20 cellular contexts compared by ENCODE assay signal in genomic region chr2:239498576-239498975, GRCh38.
DNase-seq lines count a peak whose midpoint lies in the region; ATAC-seq and TF ChIP-seq lines count a peak whose summit lies in the region.
"Had no signal": no experiment of that assay in that cellular context is flagged by ENCODE, and none has a peak within 500 bp of the region (broad histone marks: within the 10 kb centered on the region; RNA-seq: fewer than 3 reads in every experiment).

No MANE protein-coding gene starts in this region.

- H3K4me1 Mint-ChIP-seq in H9 = peaks cover 4 to 7% of the 10 kb centered on the region in 2 experiments; a peak in 2 of 4 replicates
- no peaks in the 10 kb centered on the region for H3K4me1 Mint-ChIP-seq in endodermal cell
- H3K4me1 Mint-ChIP-seq: B cell; CD4-positive, CD25-positive, alpha-beta regulatory T cell; IgD-negative memory B cell had no signal

- peak overlapping the region in 2 of 3 experiments; percentile 36 to 90; a peak in 3 of 7 replicates for H3K27ac Mint-ChIP-seq in H9
- H3K27ac Mint-ChIP-seq in endodermal cell = no peak overlapping the region
- H3K27ac Mint-ChIP-seq: B cell had no signal

- H4K20me1 ChIP-seq in H9 (ENCODE audit: control insufficient read depth, insufficient read depth, insufficient read length) = no peaks in the 10 kb centered on the region

- H3K27me3 ChIP-seq in H9 (ENCODE audit: insufficient read depth, low read length) (no peaks in the 10 kb centered on the region), endodermal cell (ENCODE audit: control insufficient read depth, insufficient read depth, low read length, poor library complexity, severe bottlenecking) (no peaks in the 10 kb centered on the region), stomach smooth muscle (ENCODE audit: control insufficient read depth in 1 of 2, insufficient read depth in 2 of 2, low read length in 2 of 2) (peaks cover 0 to 3% of the 10 kb centered on the region in 2 donors)

- H3K9me3 Mint-ChIP-seq in H9 (peaks cover 0 to 4% of the 10 kb centered on the region in 2 experiments; a peak in 3 of 5 replicates), endodermal cell (peaks cover 7% of the 10 kb centered on the region)

- H3K9ac ChIP-seq in H9 (ENCODE audit: extremely low read depth, insufficient read length, low read length) (no peak overlapping the region), endodermal cell (ENCODE audit: extremely low read depth, low read length, poor library complexity, severe bottlenecking) (no peak overlapping the region), stomach smooth muscle (ENCODE audit: low read length in 2 of 2) (no peak overlapping the region)

- no peak overlapping the region for H3T11ph ChIP-seq in H9 (ENCODE audit: low read length)

- TF ChIP-seq CTCF in C4-2B (conservative IDR thresholded peaks at IDR 0.05) (no peak), H9 (conservative IDR thresholded peaks at IDR 0.05) (no peak), endodermal cell (conservative IDR thresholded peaks at IDR 0.05) (no peak)

- H3K79me1 ChIP-seq in H9 (ENCODE audit: insufficient read depth, low read depth, low read length, poor library complexity, severe bottlenecking) = no peaks in the 10 kb centered on the region

- H3K79me2 ChIP-seq in H9 (ENCODE audit: insufficient read depth, low read length) = no peaks in the 10 kb centered on the region

- no peak overlapping the region for H2BK20ac ChIP-seq in H9 (ENCODE audit: low read depth, low read length, poor library complexity, severe bottlenecking)

- ATAC-seq in GM21576 (IDR thresholded peaks at IDR 0.05; ENCODE audit: unreplicated experiment) = no peak
- no peak for ATAC-seq in HG03025 (IDR thresholded peaks at IDR 0.05; ENCODE audit: low FRiP score, unreplicated experiment)
- no peak for ATAC-seq in HG02885 (IDR thresholded peaks at IDR 0.05; ENCODE audit: poor library complexity, unreplicated experiment)
- ATAC-seq: A549, Panc1 had no signal

- H3K23ac ChIP-seq in H9 (ENCODE audit: insufficient read length, low read depth, low read length) = no peak overlapping the region

- H3K27me3 Mint-ChIP-seq in H9 (ENCODE audit: low read depth) = peaks cover 17% of the 10 kb centered on the region
- peaks cover 2% of the 10 kb centered on the region for H3K27me3 Mint-ChIP-seq in endodermal cell (ENCODE audit: insufficient read depth)

- H3K4ac ChIP-seq in H9 (ENCODE audit: low read depth, low read length) = no peak overlapping the region

- no peak overlapping the region for H3K56ac ChIP-seq in H9 (ENCODE audit: insufficient read length, low read depth, low read length)

- H3K4me1 ChIP-seq in H9 (ENCODE audit: insufficient read depth, low read length) = no peaks in the 10 kb centered on the region
- no peaks in the 10 kb centered on the region for H3K4me1 ChIP-seq in endodermal cell (ENCODE audit: control insufficient read depth, insufficient read depth, low read length)
- peaks cover 9% of the 10 kb centered on the region for H3K4me1 ChIP-seq in stomach smooth muscle (ENCODE audit: control insufficient read depth, insufficient read depth, low read length)
- H3K4me1 ChIP-seq: A549 had no signal

- no peak overlapping the region for H2BK120ac ChIP-seq in H9 (ENCODE audit: low read depth, low read length, poor library complexity, severe bottlenecking)

- H3K9me3 ChIP-seq in H9 (ENCODE audit: control insufficient read depth, low read depth, low read length) (no peaks in the 10 kb centered on the region), endodermal cell (ENCODE audit: control insufficient read depth, low read length) (no peaks in the 10 kb centered on the region), stomach smooth muscle (ENCODE audit: control insufficient read depth in 2 of 2, low read length in 2 of 2) (no peaks in the 10 kb centered on the region)

- H3K4me3 ChIP-seq in endodermal cell (ENCODE audit: low read length) (no peak overlapping the region), stomach smooth muscle (ENCODE audit: low read length in 2 of 2) (no peak overlapping the region)
- H3K4me3 ChIP-seq: A549 had no signal

- H3K36me3 Mint-ChIP-seq in H9 (ENCODE audit: insufficient read depth in 1 of 3, low read depth in 3 of 3) (no peaks in the 10 kb centered on the region; a peak in 1 of 7 replicates), endodermal cell (ENCODE audit: low read depth) (no peaks in the 10 kb centered on the region)
- H3K36me3 Mint-ChIP-seq: CD4-positive, CD25-positive, alpha-beta regulatory T cell; IgD-negative memory B cell had no signal

- H3K27ac ChIP-seq in C4-2B (peak overlapping the region; percentile 13; the same call in 1 of the 2 replicates), H9 (ENCODE audit: insufficient read length, low read depth, low read length) (no peak overlapping the region), endodermal cell (ENCODE audit: low read depth, low read length) (no peak overlapping the region), stomach smooth muscle (ENCODE audit: low read length) (peak overlapping the region; percentile 37)
- H3K27ac ChIP-seq: A549 had no signal

- H4K5ac ChIP-seq in H9 (ENCODE audit: insufficient read length, low read depth, low read length) = no peak overlapping the region

- no peaks in the 10 kb centered on the region for H3K23me2 ChIP-seq in H9 (ENCODE audit: insufficient read length, low read depth, low read length, poor library complexity, severe bottlenecking)

- no peak overlapping the region for H3K18ac ChIP-seq in H9 (ENCODE audit: insufficient read length, low read depth, low read length)

- H4K91ac ChIP-seq in H9 (ENCODE audit: insufficient read length, low read depth, low read length) = no peak overlapping the region

- H3K36me3 ChIP-seq in endodermal cell (ENCODE audit: control insufficient read depth, insufficient read depth, low read length) = no peaks in the 10 kb centered on the region
- H3K36me3 ChIP-seq in stomach smooth muscle (ENCODE audit: control insufficient read depth in 2 of 2, insufficient read depth in 2 of 2, low read length in 2 of 2) = no peaks in the 10 kb centered on the region

- H3K4me3 Mint-ChIP-seq in H9 (no peak overlapping the region), endodermal cell (no peak overlapping the region)
- H3K4me3 Mint-ChIP-seq: B cell; CD4-positive, CD25-positive, alpha-beta regulatory T cell had no signal

- no CpG with 5 or more reads among the region's 16 CpGs for WGBS in H9 (ENCODE audit: extremely low coverage, insufficient read length, low lambda C conversion rate)
- WGBS in endodermal cell (ENCODE audit: insufficient coverage in 1 of 2, insufficient read length in 1 of 2), 2 experiments = 86% methylated on average over 11 to 16 of the region's 16 CpGs

- DNase-seq in H9 = no peak
- DNase-seq in endodermal cell = peak; percentile 58
- DNase-seq: CD4-positive, CD25-positive, alpha-beta regulatory T cell; HCEC 1CT; MV-4-11; NCI-H1105 treated with DMSO at 0.1 percent for 48 hours; NCI-H2081; NCI-H2171; NCI-H345; NCI-H524 treated with DMSO at 0.1 percent for 48 hours; NCI-H82 had no signal

- no peak overlapping the region for H2AFZ ChIP-seq in H9 (ENCODE audit: low read length)

- no peak overlapping the region for H2BK15ac ChIP-seq in H9 (ENCODE audit: low read depth, low read length)

- no peak overlapping the region for H2BK5ac ChIP-seq in H9 (ENCODE audit: insufficient read length, low read length)

- H3K4me2 ChIP-seq in H9 (ENCODE audit: insufficient read depth, insufficient read length, low read length) = no peak overlapping the region
- H3K4me2 ChIP-seq: A549 had no signal

- H2BK12ac ChIP-seq in H9 (ENCODE audit: insufficient read length, low read depth, low read length) = no peak overlapping the region

- H4K8ac ChIP-seq in H9 (replicated peaks; ENCODE audit: insufficient read length, low read depth, low read length) = no peak overlapping the region

- H3K14ac ChIP-seq in H9 (ENCODE audit: insufficient read depth, low read length) = no peak overlapping the region

- H2AK5ac ChIP-seq in H9 (ENCODE audit: insufficient read length, low read length) = no peak overlapping the region

Comparison
In these comparisons a context has a peak if more than half of its experiments do, and no peak if none do; other contexts are left out.
1. H3K27ac ChIP-seq: peak in C4-2B (single experiment) and stomach smooth muscle (single experiment); none in H9 (single experiment) and endodermal cell (single experiment).